Comparison of ENCODE assay signal across 36 cellular contexts in the genomic region with DNA sequence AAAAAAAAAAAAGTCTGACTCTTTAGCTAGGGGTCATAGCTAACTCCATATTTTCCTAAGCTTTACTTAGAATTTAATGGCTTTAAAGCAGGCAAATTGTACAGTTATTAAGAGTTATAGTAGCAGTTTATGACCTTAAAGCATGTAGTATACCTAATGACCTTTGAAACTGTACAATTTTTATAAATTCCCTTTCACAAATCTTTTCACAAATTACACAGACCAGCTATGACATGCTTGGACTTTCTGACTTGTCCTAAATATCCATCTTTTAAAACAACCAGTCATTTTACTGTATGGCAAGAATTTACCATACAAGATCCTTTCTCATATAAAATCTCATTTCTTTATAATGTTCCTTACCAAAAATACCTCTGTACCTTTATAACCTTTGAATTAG.
"Had no signal": no experiment of that assay in that cellular context is flagged by ENCODE, and none has a peak within 500 bp of the region (broad histone marks: within the 10 kb centered on the region; RNA-seq: fewer than 3 reads in every experiment).

No MANE protein-coding gene starts in this region.

- DNase-seq: Kasumi-1, MG63, MM.1S, MV-4-11, NCI-H1048, NCI-H1092, NCI-H1092 treated with DMSO at 0.1 percent for 48 hours, NCI-H1105, NCI-H1105 treated with DMSO at 0.1 percent for 48 hours, NCI-H1417, NCI-H1417 treated with DMSO at 0.1 percent for 48 hours, NCI-H1436, NCI-H1436 treated with DMSO at 0.1 percent for 48 hours, NCI-H146, NCI-H1694, NCI-H1694 treated with DMSO at 0.1 percent for 48 hours, NCI-H187, NCI-H187 treated with DMSO at 0.1 percent for 48 hours, NCI-H1930, NCI-H2029, NCI-H2029 treated with DMSO at 0.1 percent for 48 hours, NCI-H2081, NCI-H2081 treated with DMSO at 0.1 percent for 48 hours, NCI-H2107, NCI-H2171, NCI-H2171 treated with DMSO at 0.1 percent for 48 hours, NCI-H2227 treated with DMSO at 0.1 percent for 48 hours, NCI-H226, NCI-H345, NCI-H446, NCI-H446 treated with DMSO at 0.1 percent for 48 hours, NCI-H510A, NCI-H510A treated with DMSO at 0.1 percent for 48 hours, NCI-H524, NCI-H524 treated with DMSO at 0.1 percent for 48 hours, NCI-H526 had no signal

- H3K27me3 ChIP-seq: MG63 had no signal

- H3K4me3 ChIP-seq: MG63 had no signal

- H3K36me3 ChIP-seq: MG63 had no signal
